11 cellular contexts compared by ENCODE assay signal in the genomic region with DNA sequence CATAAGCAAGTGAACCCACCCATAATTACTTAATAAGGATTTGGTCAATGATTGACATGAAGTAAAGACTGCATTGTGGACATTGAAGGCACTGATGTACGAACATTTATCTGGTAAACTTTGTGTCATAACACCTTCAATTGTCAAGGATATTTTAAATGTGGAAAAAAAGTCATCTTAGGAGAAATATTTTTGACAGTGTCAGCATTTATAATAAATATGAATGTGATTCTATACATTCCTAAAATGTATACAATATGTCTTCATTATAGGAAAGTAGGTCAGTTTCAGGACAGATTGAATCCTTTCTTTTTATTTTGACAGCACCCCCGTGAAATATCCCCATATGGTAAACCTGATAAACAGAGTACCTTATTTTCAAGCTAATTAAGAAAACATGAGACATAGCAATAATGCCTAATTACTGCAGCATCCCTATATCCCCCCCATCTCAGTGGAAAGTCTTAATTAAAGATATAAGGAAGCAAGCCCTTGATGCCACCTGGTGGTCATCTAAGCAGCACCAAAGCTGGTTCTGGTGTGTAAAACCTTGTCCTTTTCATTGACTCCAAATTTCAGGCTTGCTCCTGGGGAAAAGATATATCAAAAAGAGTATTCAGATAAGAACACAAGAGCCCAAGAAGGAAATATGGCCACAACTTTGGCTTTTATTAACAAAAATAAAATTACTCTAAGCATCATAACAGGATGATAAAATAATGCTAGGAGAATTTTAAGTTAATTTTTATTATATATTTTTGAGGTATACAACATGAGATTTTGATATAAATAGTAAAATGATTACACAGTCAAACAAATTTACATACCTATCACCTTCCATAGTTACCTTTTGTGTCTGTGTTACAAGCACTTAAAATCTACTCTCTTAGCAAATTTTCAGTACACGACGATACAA.
DNase-seq lines count a peak whose midpoint lies in the region; ATAC-seq and TF ChIP-seq lines count a peak whose summit lies in the region.
"Had no signal": no experiment of that assay in that cellular context is flagged by ENCODE, and none has a peak within 500 bp of the region (broad histone marks: within the 10 kb centered on the region; RNA-seq: fewer than 3 reads in every experiment).

No MANE protein-coding gene starts in this region.

- POLR2A ChIA-PET in BJ (lab: Charles Lee), result no interaction called here
- POLR2A ChIA-PET in activated CD4-positive, alpha-beta memory T cell treated with anti-CD3 and anti-CD28 coated beads, Interleukin-2, amount 10 ng/mL, durations not matched to agents 7 days and 5 days (lab: Charles Lee), result no interaction called here

- no peak overlapping the region for H2AFZ ChIP-seq in GM23338
- H2AFZ ChIP-seq in SU-DHL-6 (ENCODE audit: low read depth, low read length, severe bottlenecking), result peak overlapping the region; percentile 18

- H3K9me2 ChIP-seq in GM23338 (ENCODE audit: insufficient read depth) (no peaks in the 10 kb centered on the region), SU-DHL-6 (replicated peaks; ENCODE audit: insufficient read depth, low read length) (no peaks in the 10 kb centered on the region)

- H3K9ac ChIP-seq in SU-DHL-6 (ENCODE audit: low read length), result no peak overlapping the region

- H3K27me3 Mint-ChIP-seq in GM23338 (ENCODE audit: insufficient read depth, low read depth, poor library complexity), result no peaks in the 10 kb centered on the region
- no peaks in the 10 kb centered on the region for H3K27me3 Mint-ChIP-seq in activated CD4-positive, alpha-beta memory T cell treated with anti-CD3 and anti-CD28 coated beads, Interleukin-2, amount 10 ng/mL, durations not matched to agents 7 days and 5 days
- H3K27me3 Mint-ChIP-seq: activated naive CD8-positive, alpha-beta T cell had no signal

- H3K9me3 Mint-ChIP-seq in GM23338, result no peaks in the 10 kb centered on the region
- no peaks in the 10 kb centered on the region for H3K9me3 Mint-ChIP-seq in activated CD4-positive, alpha-beta memory T cell treated with anti-CD3 and anti-CD28 coated beads, Interleukin-2, amount 10 ng/mL, durations not matched to agents 7 days and 5 days

- H3F3A ChIP-seq in GM23338 (replicated peaks; ENCODE audit: low read depth) (no peaks in the 10 kb centered on the region), SU-DHL-6 (ENCODE audit: insufficient read depth) (no peaks in the 10 kb centered on the region)

- ATAC-seq in GM23338 (peak; percentile 53), HG03460 (IDR thresholded peaks at IDR 0.05; ENCODE audit: unreplicated experiment) (no peak)

- H3K4me3 Mint-ChIP-seq in GM23338, result no peak overlapping the region
- H3K4me3 Mint-ChIP-seq in activated CD4-positive, alpha-beta memory T cell treated with anti-CD3 and anti-CD28 coated beads, Interleukin-2, amount 10 ng/mL, durations not matched to agents 7 days and 5 days, result no peak overlapping the region
- H3K4me3 Mint-ChIP-seq: activated naive CD8-positive, alpha-beta T cell had no signal

- CTCF ChIA-PET in BJ (lab: Yijun Ruan, JAX), result no interaction called here
- CTCF ChIA-PET in activated CD4-positive, alpha-beta memory T cell treated with anti-CD3 and anti-CD28 coated beads, Interleukin-2, amount 10 ng/mL, durations not matched to agents 7 days and 5 days (lab: Charles Lee), result no interaction called here

- 65 to 76% (median 67%) methylated on average over 4 of the region's 4 CpGs for WGBS in ovary, 3 donors

- H3K4me3 ChIP-seq in BJ (ENCODE audit: low read depth, low read length) (no peak overlapping the region), GM23338 (no peak overlapping the region), SU-DHL-6 (ENCODE audit: insufficient read depth, low read length, poor library complexity, severe bottlenecking) (no peak overlapping the region), ovary (no peak overlapping the region)
- H3K4me3 ChIP-seq: upper lobe of left lung had no signal

- H3K79me2 ChIP-seq in GM23338 (replicated peaks; ENCODE audit: insufficient read depth) (no peaks in the 10 kb centered on the region), SU-DHL-6 (ENCODE audit: insufficient read depth, low read length) (no peaks in the 10 kb centered on the region)

- H4K20me1 ChIP-seq in GM23338 (replicated peaks; ENCODE audit: insufficient read depth) (no peaks in the 10 kb centered on the region), SU-DHL-6 (ENCODE audit: low read depth, low read length) (no peaks in the 10 kb centered on the region)

- no peak overlapping the region for H3K4me2 ChIP-seq in GM23338
- H3K4me2 ChIP-seq in SU-DHL-6 (ENCODE audit: low read depth, low read length, poor library complexity, severe bottlenecking), result no peak overlapping the region

- intact Hi-C loops in ovary (cut with DNase I), result no loop called here

- H3K9me3 ChIP-seq in SU-DHL-6 (ENCODE audit: insufficient read depth, low read length) (no peaks in the 10 kb centered on the region), ovary (no peaks in the 10 kb centered on the region)
- H3K9me3 ChIP-seq: neutrophil, upper lobe of left lung had no signal

- DNase-seq in BJ (ENCODE audit: low read depth) (no peak), GM23338 (ENCODE audit: low spot score) (peak; percentile 62), iPS-NIHi11 (ENCODE audit: low spot score) (peak; percentile 10), NCI-H2196 (lab: John Stamatoyannopoulos, UW; ENCODE audit: unreplicated experiment) (no peak), ovary (no peak)
- no peak for DNase-seq in activated CD4-positive, alpha-beta memory T cell treated with anti-CD3 and anti-CD28 coated beads, Interleukin-2, amount 10 ng/mL, durations not matched to agents 7 days and 5 days
- DNase-seq: upper lobe of left lung had no signal

- no peak for TF ChIP-seq EP300 in ovary (IDR thresholded peaks at IDR 0.05)

- TF ChIP-seq CTCF in BJ (IDR thresholded peaks at IDR 0.05; ENCODE audit: insufficient read depth, low read depth, low read length), result peak; percentile 44
- peak; percentile 78 to 80 for TF ChIP-seq CTCF in GM23338 (conservative IDR thresholded peaks at IDR 0.05; ENCODE audit: low read depth in 2 of 2)
- peak; percentile 47 for TF ChIP-seq CTCF in SU-DHL-6 (IDR thresholded peaks at IDR 0.05; ENCODE audit: insufficient read depth, low read length, poor library complexity, severe bottlenecking)
- no peak for TF ChIP-seq CTCF in ovary (IDR thresholded peaks at IDR 0.05)

- no peaks in the 10 kb centered on the region for H3K36me3 Mint-ChIP-seq in GM23338 (ENCODE audit: low read depth)
- no peaks in the 10 kb centered on the region for H3K36me3 Mint-ChIP-seq in activated CD4-positive, alpha-beta memory T cell treated with anti-CD3 and anti-CD28 coated beads, Interleukin-2, amount 10 ng/mL, durations not matched to agents 7 days and 5 days (ENCODE audit: low read depth)
- H3K36me3 Mint-ChIP-seq: activated naive CD8-positive, alpha-beta T cell had no signal

- H3K36me3 ChIP-seq in BJ (ENCODE audit: control insufficient read depth, insufficient read depth, low read length) (no peaks in the 10 kb centered on the region), GM23338 (ENCODE audit: insufficient read depth) (no peaks in the 10 kb centered on the region), SU-DHL-6 (ENCODE audit: low read length) (no peaks in the 10 kb centered on the region), ovary (no peaks in the 10 kb centered on the region)
- H3K36me3 ChIP-seq: neutrophil, upper lobe of left lung had no signal

- no peak overlapping the region for H3K27ac Mint-ChIP-seq in GM23338
- no peak overlapping the region for H3K27ac Mint-ChIP-seq in activated CD4-positive, alpha-beta memory T cell treated with anti-CD3 and anti-CD28 coated beads, Interleukin-2, amount 10 ng/mL, durations not matched to agents 7 days and 5 days
- H3K27ac Mint-ChIP-seq: activated naive CD8-positive, alpha-beta T cell had no signal

- H3K27ac ChIP-seq in GM23338 (ENCODE audit: low read depth) (no peak overlapping the region), SU-DHL-6 (ENCODE audit: low read depth, low read length) (no peak overlapping the region), ovary (no peak overlapping the region)
- H3K27ac ChIP-seq: neutrophil, upper lobe of left lung had no signal

- H3K4me1 ChIP-seq in GM23338 (ENCODE audit: insufficient read depth), result no peaks in the 10 kb centered on the region
- no peaks in the 10 kb centered on the region for H3K4me1 ChIP-seq in ovary (ENCODE audit: insufficient read depth)
- H3K4me1 ChIP-seq: upper lobe of left lung had no signal

- no peaks in the 10 kb centered on the region for H3K4me1 Mint-ChIP-seq in GM23338
- no peaks in the 10 kb centered on the region for H3K4me1 Mint-ChIP-seq in activated CD4-positive, alpha-beta memory T cell treated with anti-CD3 and anti-CD28 coated beads, Interleukin-2, amount 10 ng/mL, durations not matched to agents 7 days and 5 days

- no peak for TF ChIP-seq POLR2A in ovary (IDR thresholded peaks at IDR 0.05)

- no peaks in the 10 kb centered on the region for H3K27me3 ChIP-seq in BJ (ENCODE audit: control insufficient read depth, insufficient read depth, low read length)
- H3K27me3 ChIP-seq in GM23338 (ENCODE audit: insufficient read depth), result no peaks in the 10 kb centered on the region
- no peaks in the 10 kb centered on the region for H3K27me3 ChIP-seq in SU-DHL-6 (ENCODE audit: low read length)
- H3K27me3 ChIP-seq in ovary, result no peaks in the 10 kb centered on the region
- H3K27me3 ChIP-seq: neutrophil, upper lobe of left lung had no signal

TF ChIP-seq in GM23338, 12 proteins besides CTCF, POLR2A, EP300 and RAD21 (continues in another document):
- TF ChIP-seq NANOG (IDR thresholded peaks at IDR 0.05; ENCODE audit: borderline replicate concordance), result no peak
- no peak for TF ChIP-seq JUNB (IDR thresholded peaks at IDR 0.05; ENCODE audit: unreplicated experiment)

Comparison
In these comparisons a context has a peak if more than half of its experiments do, and no peak if none do; other contexts are left out.
1. DNase-seq: peak in GM23338 (single experiment) and iPS-NIHi11 (single experiment); none in BJ (single experiment), NCI-H2196 (single experiment), activated CD4-positive, alpha-beta memory T cell treated with anti-CD3 and anti-CD28 coated beads, Interleukin-2, amount 10 ng/mL, durations not matched to agents 7 days and 5 days (single experiment) and ovary (0 of 5).
2. CTCF ChIP-seq: peak in BJ (single experiment), GM23338 (2 of 2) and SU-DHL-6 (single experiment); none in ovary (0 of 3).